Comparison of ENCODE assay signal across 8 cellular contexts in genomic region chr19:15419413-15420025, GRCh38. TPM values are rescaled to one million over a fixed set of nuclear protein-coding genes. Genes with fewer than 3 reads are reported as not detected.
A peak's percentile ranks its signal among the peaks of the same experiment; 100 is the strongest.
DNase-seq lines count a peak whose midpoint lies in the region; ATAC-seq, FAIRE-seq and TF ChIP-seq lines count a peak whose summit lies in the region.

No MANE protein-coding gene starts in this region.

- H3K4me1 Mint-ChIP-seq in CD4-positive, CD25-positive, alpha-beta regulatory T cell, result peaks cover 5 to 48% (median 30%) of the 10 kb centered on the region in 4 donors
- peaks cover 58% of the 10 kb centered on the region for H3K4me1 Mint-ChIP-seq in nephron

- no peak for ATAC-seq in CD4-positive, CD25-positive, alpha-beta regulatory T cell (ENCODE audit: low read depth in 2 of 2)
- ATAC-seq in HG03039 (IDR thresholded peaks at IDR 0.05; ENCODE audit: unreplicated experiment) (no peak), GM19463 (IDR thresholded peaks at IDR 0.05; ENCODE audit: unreplicated experiment) (no peak)

- peaks cover 3 to 7% of the 10 kb centered on the region in 2 experiments for H3K9me3 ChIP-seq in CD4-positive, CD25-positive, alpha-beta regulatory T cell (ENCODE audit: control insufficient read depth in 2 of 2, low read length in 2 of 2)
- no peaks in the 10 kb centered on the region for H3K9me3 ChIP-seq in KOPT-K1 (ENCODE audit: insufficient read depth, low read length, poor library complexity, severe bottlenecking)

- H3K36me3 Mint-ChIP-seq in CD4-positive, CD25-positive, alpha-beta regulatory T cell, result peaks cover 13% of the 10 kb centered on the region
- peaks cover 41% of the 10 kb centered on the region for H3K36me3 Mint-ChIP-seq in nephron (ENCODE audit: low read depth)

- no peaks in the 10 kb centered on the region for H3K27me3 ChIP-seq in CD4-positive, CD25-positive, alpha-beta regulatory T cell (ENCODE audit: control insufficient read depth, insufficient read depth, low read length)
- H3K27me3 ChIP-seq in bronchial epithelial cell (ENCODE audit: control insufficient read depth, insufficient read depth, low read length), result no peaks in the 10 kb centered on the region

- TF ChIP-seq CTCF in bronchial epithelial cell (IDR thresholded peaks at IDR 0.05; ENCODE audit: insufficient read depth, low read length, severe bottlenecking) (no peak), nephron (IDR thresholded peaks at IDR 0.05; ENCODE audit: unreplicated experiment in 3 of 3) (peak in 1 of 3 experiments; percentile 16)

- peaks cover 42% of the 10 kb centered on the region for H3K4me1 ChIP-seq in CD4-positive, CD25-positive, alpha-beta regulatory T cell (ENCODE audit: control insufficient read depth, insufficient read depth, low read length, poor library complexity, severe bottlenecking)

- H3K4me3 ChIP-seq in CD4-positive, CD25-positive, alpha-beta regulatory T cell (ENCODE audit: low read depth, low read length), result peak overlapping the region; percentile 71
- peak overlapping the region; percentile 50 for H3K4me3 ChIP-seq in bronchial epithelial cell (ENCODE audit: low read depth, low read length)

- FAIRE-seq in bronchial epithelial cell (lab: Jason Lieb, UNC), result no peak

- peaks cover 23% of the 10 kb centered on the region for H3K36me3 ChIP-seq in CD4-positive, CD25-positive, alpha-beta regulatory T cell (ENCODE audit: control insufficient read depth, insufficient read depth, low read length)
- H3K36me3 ChIP-seq in KOPT-K1 (ENCODE audit: insufficient read depth, low read length) (peaks cover 55% of the 10 kb centered on the region), bronchial epithelial cell (ENCODE audit: control insufficient read depth, insufficient read depth, low read length) (peaks cover 16% of the 10 kb centered on the region)

- H3K27ac ChIP-seq in CD4-positive, CD25-positive, alpha-beta regulatory T cell (ENCODE audit: insufficient read depth, low read length, poor library complexity, severe bottlenecking), result no peak overlapping the region
- peak overlapping the region; percentile 25 for H3K27ac ChIP-seq in KOPT-K1 (ENCODE audit: low read depth, low read length, poor library complexity, severe bottlenecking)

- H3K9me3 Mint-ChIP-seq in CD4-positive, CD25-positive, alpha-beta regulatory T cell, result peaks cover 0 to 5% (median 0%) of the 10 kb centered on the region in 7 donors
- H3K9me3 Mint-ChIP-seq in nephron, result no peaks in the 10 kb centered on the region

- H3K27me3 Mint-ChIP-seq in CD4-positive, CD25-positive, alpha-beta regulatory T cell, result peaks cover 5% of the 10 kb centered on the region
- no peaks in the 10 kb centered on the region for H3K27me3 Mint-ChIP-seq in nephron (ENCODE audit: low read depth)

- H3K4me3 Mint-ChIP-seq in CD4-positive, CD25-positive, alpha-beta regulatory T cell, result peak overlapping the region; percentile 21 to 99 (median 96)
- peak overlapping the region; percentile 94 to 100 (median 98) for H3K4me3 Mint-ChIP-seq in nephron

- peak overlapping the region; percentile 94 to 99 (median 99) for H3K27ac Mint-ChIP-seq in CD4-positive, CD25-positive, alpha-beta regulatory T cell
- peak overlapping the region; percentile 95 to 99 (median 99) for H3K27ac Mint-ChIP-seq in nephron

- no peak for DNase-seq in CD4-positive, CD25-positive, alpha-beta regulatory T cell
- DNase-seq in bronchial epithelial cell (ENCODE audit: low read depth) (peak; percentile 26), putamen (ENCODE audit: low spot score) (no peak)
- no peak for DNase-seq in activated CD4-positive, CD25-positive, alpha-beta regulatory T cell treated with anti-CD3 and anti-CD28 coated beads, Interleukin-2, amount 50 U/mL, for 72 hours

RNA-seq across cellular contexts. Expression of gene AKAP8L, which starts 0.7 kb away (rescaled TPM):
- total RNA-seq in CD4-positive, CD25-positive, alpha-beta regulatory T cell, result 142 TPM
- 10 to 100 TPM; 30.0 to 41.3 (median 35.9) TPM for polyA plus RNA-seq in CD4-positive, CD25-positive, alpha-beta regulatory T cell
- 75.3 and 78.9 TPM in 2 replicates for total RNA-seq in bronchial epithelial cell

RNA-seq across cellular contexts. Expression of gene WIZ, which starts 30.2 kb away (rescaled TPM):
- 17.6 TPM for total RNA-seq in CD4-positive, CD25-positive, alpha-beta regulatory T cell
- polyA plus RNA-seq in CD4-positive, CD25-positive, alpha-beta regulatory T cell, result 1 to 10 TPM in 2 of 4 donors, under 1 TPM in 2; 0.25 to 1.5 (median 0.71) TPM
- 2.4 and 4.2 TPM in 2 replicates for total RNA-seq in bronchial epithelial cell

RNA-seq across cellular contexts. Expression of gene AKAP8, which starts 39.9 kb away (rescaled TPM):
- total RNA-seq in CD4-positive, CD25-positive, alpha-beta regulatory T cell, result 79.1 TPM
- 10 to 100 TPM; 11.3 to 15.6 (median 13.6) TPM for polyA plus RNA-seq in CD4-positive, CD25-positive, alpha-beta regulatory T cell
- total RNA-seq in bronchial epithelial cell, result 16.8 TPM in 2 replicates

RNA-seq across cellular contexts. Expression of gene RASAL3, which starts 44.8 kb away (rescaled TPM):
- 122 TPM for total RNA-seq in CD4-positive, CD25-positive, alpha-beta regulatory T cell
- 10 to 100 TPM; 25.3 to 64.3 (median 35.6) TPM for polyA plus RNA-seq in CD4-positive, CD25-positive, alpha-beta regulatory T cell
- total RNA-seq in bronchial epithelial cell, result not detected in 2 replicates

RNA-seq across cellular contexts. Expression of gene PGLYRP2, which starts 59.8 kb away (rescaled TPM):
- not detected for total RNA-seq in CD4-positive, CD25-positive, alpha-beta regulatory T cell
- polyA plus RNA-seq in CD4-positive, CD25-positive, alpha-beta regulatory T cell, result under 1 TPM in 2 of 4 donors, not detected in 2; 0.10 to 0.12 TPM
- not detected in 2 replicates for total RNA-seq in bronchial epithelial cell
